31 cellular contexts compared by ENCODE assay signal in genomic region chr2:120352701-120353590, GRCh38. TPM values are rescaled to one million over a fixed set of nuclear protein-coding genes. Genes with fewer than 3 reads are reported as not detected.
A peak's percentile ranks its signal among the peaks of the same experiment; 100 is the strongest.
DNase-seq lines count a peak whose midpoint lies in the region; ATAC-seq and TF ChIP-seq lines count a peak whose summit lies in the region.
"Had no signal": no experiment of that assay in that cellular context is flagged by ENCODE, and none has a peak within 500 bp of the region (broad histone marks: within the 10 kb centered on the region; RNA-seq: fewer than 3 reads in every experiment).

No MANE protein-coding gene starts in this region.

- H3K27me3 Mint-ChIP-seq in natural killer cell treated with Interleukin-12 subunit alpha and Interleukin-12 subunit beta and Interleukin-15 and Interleukin-18, amount 100 ng/mL, for 72 hours = peaks cover 21 to 39% of the 10 kb centered on the region in 2 donors
- H3K27me3 Mint-ChIP-seq in natural killer cell (ENCODE audit: low read depth in 2 of 2) (peaks cover 18 to 26% of the 10 kb centered on the region in 2 donors), Caco-2 (ENCODE audit: insufficient read depth, unreplicated experiment) (no peaks in the 10 kb centered on the region)
- H3K27me3 Mint-ChIP-seq in activated T-helper 17 cell treated with anti-CD3 and anti-CD28 coated beads, Interleukin-2, amount 50 U/mL, for 72 hours = peaks cover 17% of the 10 kb centered on the region

- H3K9me3 ChIP-seq in PC-9 (ENCODE audit: insufficient read depth, low read depth) (no peaks in the 10 kb centered on the region), Caco-2 (no peaks in the 10 kb centered on the region)
- H3K9me3 ChIP-seq: A549, gastroesophageal sphincter, HAP-1, upper lobe of left lung had no signal

- peak overlapping the region; percentile 58 for H3K4me2 ChIP-seq in PC-9
- H3K4me2 ChIP-seq: A549 had no signal

- intact Hi-C loops in natural killer cell (cut with micrococcal nuclease) (no loop called here), PC-9 (cut with micrococcal nuclease; ENCODE audit: unreplicated experiment) (loop anchor here (1.0 kb wide), 1 partner anchor 46 kb away; no protein-coding TSS in a partner anchor), Caco-2 (cut with micrococcal nuclease; ENCODE audit: unreplicated experiment) (no loop called here)

- H3K4me3 ChIP-seq in PC-9 (no peak overlapping the region), epithelial cell of proximal tubule (ENCODE audit: low read depth, low read length) (no peak overlapping the region), Caco-2 (ENCODE audit: low read depth, low read length) (no peak overlapping the region)
- H3K4me3 ChIP-seq: A549, cardiac muscle cell, coronary artery, gastroesophageal sphincter, HAP-1, lung, skin epidermis, upper lobe of left lung had no signal

- no peak for DNase-seq in natural killer cell treated with Interleukin-12 subunit alpha and Interleukin-12 subunit beta and Interleukin-15 and Interleukin-18, amount 100 ng/mL, for 72 hours (ENCODE audit: low spot score)
- DNase-seq in natural killer cell = no peak
- peak; percentile 82 to 98 for DNase-seq in PC-9
- DNase-seq in epithelial cell of proximal tubule (ENCODE audit: low read depth) = no peak
- DNase-seq in Caco-2 = no peak
- DNase-seq in NCI-H510A (lab: John Stamatoyannopoulos, UW) = no peak
- no peak for DNase-seq in activated gamma-delta T cell (lab: John Stamatoyannopoulos, UW)
- DNase-seq: activated CD4-positive, alpha-beta T cell treated with anti-CD3 and anti-CD28 coated beads, Interleukin-2, amount 10 ng/mL, durations not matched to agents 7 days and 5 days; activated CD8-positive, alpha-beta memory T cell treated with anti-CD3 and anti-CD28 coated beads, Interleukin-2, amount 10 ng/mL, durations not matched to agents 7 days and 5 days; activated naive CD4-positive, alpha-beta T cell treated with anti-CD3 and anti-CD28 coated beads, Interleukin-2, amount 10 ng/mL, durations not matched to agents 7 days and 5 days; activated T-cell treated with anti-CD3 and anti-CD28 coated beads, Interleukin-2, amount 50 U/mL, for 72 hours; amygdala; CD8-positive, alpha-beta memory T cell; DMS79 treated with DMSO at 0.1 percent for 48 hours; effector memory CD8-positive, alpha-beta T cell; IMR-90; NCI-H1417 treated with DMSO at 0.1 percent for 48 hours; NCI-H2081 treated with DMSO at 0.1 percent for 48 hours; RPMI8226 had no signal

- BruUV-seq in PC-9 (replicated peaks; lab: Mats Ljungman, UMichigan) (no TSS peak), Caco-2 (replicated peaks; lab: Mats Ljungman, UMichigan) (no TSS peak)

- H3K4me3 Mint-ChIP-seq in natural killer cell treated with Interleukin-12 subunit alpha and Interleukin-12 subunit beta and Interleukin-15 and Interleukin-18, amount 100 ng/mL, for 72 hours = no peak overlapping the region
- H3K4me3 Mint-ChIP-seq in natural killer cell (no peak overlapping the region), Caco-2 (ENCODE audit: unreplicated experiment) (no peak overlapping the region)
- no peak overlapping the region for H3K4me3 Mint-ChIP-seq in activated T-helper 17 cell treated with anti-CD3 and anti-CD28 coated beads, Interleukin-2, amount 50 U/mL, for 72 hours
- H3K4me3 Mint-ChIP-seq: activated CD4-positive, alpha-beta T cell treated with anti-CD3 and anti-CD28 coated beads, Interleukin-2, amount 10 ng/mL, durations not matched to agents 7 days and 5 days; activated CD8-positive, alpha-beta memory T cell treated with anti-CD3 and anti-CD28 coated beads, Interleukin-2, amount 10 ng/mL, durations not matched to agents 7 days and 5 days; activated naive CD4-positive, alpha-beta T cell treated with anti-CD3 and anti-CD28 coated beads, Interleukin-2, amount 10 ng/mL, durations not matched to agents 7 days and 5 days; activated T-cell treated with anti-CD3 and anti-CD28 coated beads, Interleukin-2, amount 50 U/mL, for 72 hours; CD8-positive, alpha-beta memory T cell; effector memory CD8-positive, alpha-beta T cell had no signal

- H3K27ac Mint-ChIP-seq in natural killer cell treated with Interleukin-12 subunit alpha and Interleukin-12 subunit beta and Interleukin-15 and Interleukin-18, amount 100 ng/mL, for 72 hours = no peak overlapping the region
- H3K27ac Mint-ChIP-seq in natural killer cell (no peak overlapping the region), Caco-2 (ENCODE audit: unreplicated experiment) (no peak overlapping the region)
- H3K27ac Mint-ChIP-seq in activated T-helper 17 cell treated with anti-CD3 and anti-CD28 coated beads, Interleukin-2, amount 50 U/mL, for 72 hours = no peak overlapping the region
- H3K27ac Mint-ChIP-seq: activated CD8-positive, alpha-beta memory T cell treated with anti-CD3 and anti-CD28 coated beads, Interleukin-2, amount 10 ng/mL, durations not matched to agents 7 days and 5 days; activated naive CD4-positive, alpha-beta T cell treated with anti-CD3 and anti-CD28 coated beads, Interleukin-2, amount 10 ng/mL, durations not matched to agents 7 days and 5 days; activated T-cell treated with anti-CD3 and anti-CD28 coated beads, Interleukin-2, amount 50 U/mL, for 72 hours; effector memory CD8-positive, alpha-beta T cell had no signal

- H3K36me3 ChIP-seq in PC-9 (ENCODE audit: low read depth) = peaks cover 24% of the 10 kb centered on the region; the same call in 1 of the 2 replicates
- no peaks in the 10 kb centered on the region for H3K36me3 ChIP-seq in Caco-2 (ENCODE audit: control insufficient read depth, insufficient read depth, low read length)
- H3K36me3 ChIP-seq: cardiac muscle cell, gastroesophageal sphincter, HAP-1 had no signal

- H3K27me3 ChIP-seq in PC-9 (ENCODE audit: insufficient read depth, low read depth) = no peaks in the 10 kb centered on the region
- no peaks in the 10 kb centered on the region for H3K27me3 ChIP-seq in Caco-2 (replicated peaks; ENCODE audit: control insufficient read depth, insufficient read depth, low read length)

- H3K27ac ChIP-seq in PC-9 = peak overlapping the region; percentile 49
- H3K27ac ChIP-seq: cardiac muscle cell, coronary artery, gastroesophageal sphincter, skin epidermis, upper lobe of left lung, VCaP had no signal

- no peaks in the 10 kb centered on the region for H3K36me3 Mint-ChIP-seq in natural killer cell treated with Interleukin-12 subunit alpha and Interleukin-12 subunit beta and Interleukin-15 and Interleukin-18, amount 100 ng/mL, for 72 hours
- H3K36me3 Mint-ChIP-seq in natural killer cell = no peaks in the 10 kb centered on the region
- H3K36me3 Mint-ChIP-seq in Caco-2 (ENCODE audit: insufficient read depth, unreplicated experiment) = peaks cover 24% of the 10 kb centered on the region
- H3K36me3 Mint-ChIP-seq in activated T-helper 17 cell treated with anti-CD3 and anti-CD28 coated beads, Interleukin-2, amount 50 U/mL, for 72 hours (ENCODE audit: low read depth) = no peaks in the 10 kb centered on the region
- H3K36me3 Mint-ChIP-seq: activated CD8-positive, alpha-beta memory T cell treated with anti-CD3 and anti-CD28 coated beads, Interleukin-2, amount 10 ng/mL, durations not matched to agents 7 days and 5 days; activated naive CD4-positive, alpha-beta T cell treated with anti-CD3 and anti-CD28 coated beads, Interleukin-2, amount 10 ng/mL, durations not matched to agents 7 days and 5 days; CD8-positive, alpha-beta memory T cell had no signal

- peak; percentile 11 for ATAC-seq in natural killer cell treated with Interleukin-12 subunit alpha and Interleukin-12 subunit beta and Interleukin-15 and Interleukin-18, amount 100 ng/mL, for 72 hours
- ATAC-seq in natural killer cell = no peak
- no peak for ATAC-seq in activated T-helper 17 cell treated with anti-CD3 and anti-CD28 coated beads, Interleukin-2, amount 50 U/mL, for 72 hours (replicated peaks)
- ATAC-seq: A549; activated CD8-positive, alpha-beta memory T cell treated with anti-CD3 and anti-CD28 coated beads, Interleukin-2, amount 10 ng/mL, durations not matched to agents 7 days and 5 days; activated T-cell treated with anti-CD3 and anti-CD28 coated beads, Interleukin-2, amount 50 U/mL, for 72 hours; effector memory CD8-positive, alpha-beta T cell; gastroesophageal sphincter; SK-N-SH treated with all-trans-retinoic acid at 6 μM for 48 hours had no signal

- H2AFZ ChIP-seq in PC-9 = no peak overlapping the region

- H3K4me1 Mint-ChIP-seq in natural killer cell treated with Interleukin-12 subunit alpha and Interleukin-12 subunit beta and Interleukin-15 and Interleukin-18, amount 100 ng/mL, for 72 hours (ENCODE audit: low read depth in 2 of 2) = no peaks in the 10 kb centered on the region
- H3K4me1 Mint-ChIP-seq in natural killer cell (peaks cover 0 to 4% of the 10 kb centered on the region in 2 donors), Caco-2 (ENCODE audit: low read depth, unreplicated experiment) (peaks cover 13% of the 10 kb centered on the region)
- no peaks in the 10 kb centered on the region for H3K4me1 Mint-ChIP-seq in activated T-helper 17 cell treated with anti-CD3 and anti-CD28 coated beads, Interleukin-2, amount 50 U/mL, for 72 hours
- H3K4me1 Mint-ChIP-seq: activated CD4-positive, alpha-beta T cell treated with anti-CD3 and anti-CD28 coated beads, Interleukin-2, amount 10 ng/mL, durations not matched to agents 7 days and 5 days; activated naive CD4-positive, alpha-beta T cell treated with anti-CD3 and anti-CD28 coated beads, Interleukin-2, amount 10 ng/mL, durations not matched to agents 7 days and 5 days had no signal

- CTCF ChIA-PET in PC-9 (lab: Charles Lee) = interaction anchor here (1.0 to 1.2 kb wide), 2 partner anchors 316 to 330 kb away, joined by 3 read pairs; no protein-coding TSS in a partner anchor
- CTCF ChIA-PET in Caco-2 (lab: Charles Lee) = no interaction called here

- peaks cover 39% of the 10 kb centered on the region for H3K79me2 ChIP-seq in PC-9 (ENCODE audit: low read depth)

- peaks cover 39% of the 10 kb centered on the region for H4K20me1 ChIP-seq in PC-9 (ENCODE audit: insufficient read depth)

- H3K9me2 ChIP-seq in PC-9 (ENCODE audit: insufficient read depth) = no peaks in the 10 kb centered on the region

- H3F3A ChIP-seq in PC-9 (ENCODE audit: insufficient read depth, low read depth) = peaks cover 28% of the 10 kb centered on the region

- H3K9me3 Mint-ChIP-seq in natural killer cell treated with Interleukin-12 subunit alpha and Interleukin-12 subunit beta and Interleukin-15 and Interleukin-18, amount 100 ng/mL, for 72 hours = no peaks in the 10 kb centered on the region
- H3K9me3 Mint-ChIP-seq in natural killer cell = no peaks in the 10 kb centered on the region
- H3K9me3 Mint-ChIP-seq in Caco-2 (ENCODE audit: unreplicated experiment) = no peaks in the 10 kb centered on the region
- no peaks in the 10 kb centered on the region for H3K9me3 Mint-ChIP-seq in activated T-helper 17 cell treated with anti-CD3 and anti-CD28 coated beads, Interleukin-2, amount 50 U/mL, for 72 hours
- H3K9me3 Mint-ChIP-seq: activated CD4-positive, alpha-beta T cell treated with anti-CD3 and anti-CD28 coated beads, Interleukin-2, amount 10 ng/mL, durations not matched to agents 7 days and 5 days; activated naive CD4-positive, alpha-beta T cell treated with anti-CD3 and anti-CD28 coated beads, Interleukin-2, amount 10 ng/mL, durations not matched to agents 7 days and 5 days; activated T-cell treated with anti-CD3 and anti-CD28 coated beads, Interleukin-2, amount 50 U/mL, for 72 hours; CD8-positive, alpha-beta memory T cell; effector memory CD8-positive, alpha-beta T cell had no signal

- POLR2A ChIA-PET in PC-9 (lab: Charles Lee; ENCODE audit: unreplicated experiment) (interaction anchor here (0.6 kb wide), 2 partner anchors 45 to 271 kb away, joined by 4 read pairs; no protein-coding TSS in a partner anchor), Caco-2 (lab: Charles Lee) (no interaction called here)

- H3K4me1 ChIP-seq in PC-9 (replicated peaks; ENCODE audit: insufficient read depth) (peaks cover 44% of the 10 kb centered on the region), Caco-2 (peaks cover 5% of the 10 kb centered on the region; the same call in 1 of the 2 replicates)
- H3K4me1 ChIP-seq: gastroesophageal sphincter, HAP-1 had no signal

- TF ChIP-seq CTCF in natural killer cell (IDR thresholded peaks at IDR 0.05) (no peak), PC-9 (conservative IDR thresholded peaks at IDR 0.05) (no peak), epithelial cell of proximal tubule (conservative IDR thresholded peaks at IDR 0.05; ENCODE audit: low read depth, low read length) (peak; percentile 9), Caco-2 (IDR thresholded peaks at IDR 0.05; ENCODE audit: insufficient read depth in 1 of 2, low read depth in 1 of 2, low read length in 1 of 2, severe bottlenecking in 1 of 2, unreplicated experiment in 1 of 2) (no peak)

RNA-seq across cellular contexts. Expression of gene INHBB, which starts 7.0 kb away (rescaled TPM):
- not detected for total RNA-seq in natural killer cell treated with Interleukin-12 subunit alpha and Interleukin-12 subunit beta and Interleukin-15 and Interleukin-18, amount 100 ng/mL, for 72 hours
- under 1 TPM in 2 of 3 donors, not detected in 1; 0.07 to 0.10 TPM for total RNA-seq in natural killer cell
- 50.0 and 57.5 TPM in 2 replicates for total RNA-seq in PC-9 (2021)
- 0.23 and 0.87 TPM in 2 replicates for total RNA-seq in epithelial cell of proximal tubule
- 28.6 and 28.9 TPM in 2 replicates for total RNA-seq in Caco-2 (2022)
- total RNA-seq in activated T-helper 17 cell treated with anti-CD3 and anti-CD28 coated beads, Interleukin-2, amount 50 U/mL, for 72 hours = not detected
- total RNA-seq: activated CD4-positive, alpha-beta T cell treated with anti-CD3 and anti-CD28 coated beads, Interleukin-2, amount 10 ng/mL, durations not matched to agents 7 days and 5 days; activated CD8-positive, alpha-beta memory T cell treated with anti-CD3 and anti-CD28 coated beads, Interleukin-2, amount 10 ng/mL, durations not matched to agents 7 days and 5 days; activated T-cell treated with anti-CD3 and anti-CD28 coated beads, Interleukin-2, amount 50 U/mL, for 72 hours; cardiac muscle cell; CD8-positive, alpha-beta memory T cell; T-helper 2 cell treated with Interferon-gamma antibody and Interleukin-4, amounts not matched to agents 100 ng/mL and 5 ng/mL, for 36 hours had no signal

Comparison
In these comparisons a context has a peak if more than half of its experiments do, and no peak if none do; other contexts are left out.
1. ATAC-seq: peak in natural killer cell treated with Interleukin-12 subunit alpha and Interleukin-12 subunit beta and Interleukin-15 and Interleukin-18, amount 100 ng/mL, for 72 hours (2 of 2); none in natural killer cell (0 of 3) and activated T-helper 17 cell treated with anti-CD3 and anti-CD28 coated beads, Interleukin-2, amount 50 U/mL, for 72 hours (single experiment).
2. DNase-seq: peak in PC-9 (2 of 2); none in natural killer cell treated with Interleukin-12 subunit alpha and Interleukin-12 subunit beta and Interleukin-15 and Interleukin-18, amount 100 ng/mL, for 72 hours (single experiment), natural killer cell (single experiment), epithelial cell of proximal tubule (single experiment), Caco-2 (0 of 2), NCI-H510A (single experiment) and activated gamma-delta T cell (single experiment).
3. RNA of gene INHBB, which starts 7.0 kb away (total RNA-seq): 50.0 to 57.5 TPM in PC-9 and 28.6 to 28.9 TPM in Caco-2; 0.23 to 0.87 TPM in epithelial cell of proximal tubule, 0.07 to 0.10 TPM in natural killer cell, not detected in activated T-helper 17 cell treated with anti-CD3 and anti-CD28 coated beads, Interleukin-2, amount 50 U/mL, for 72 hours and not detected in natural killer cell treated with Interleukin-12 subunit alpha and Interleukin-12 subunit beta and Interleukin-15 and Interleukin-18, amount 100 ng/mL, for 72 hours; every median in the first group is over 10 times any median in the second.